21 cellular contexts compared by ENCODE assay signal in genomic region chr2:218643751-218644310, GRCh38. TPM values are rescaled to one million over a fixed set of nuclear protein-coding genes. Genes with fewer than 3 reads are reported as not detected.
DNase-seq lines count a peak whose midpoint lies in the region; ATAC-seq and TF ChIP-seq lines count a peak whose summit lies in the region.
"Had no signal": no experiment of that assay in that cellular context is flagged by ENCODE, and none has a peak within 500 bp of the region (broad histone marks: within the 10 kb centered on the region; RNA-seq: fewer than 3 reads in every experiment).

No MANE protein-coding gene starts in this region.

- H3K4me1 Mint-ChIP-seq in stimulated activated effector memory CD8-positive, alpha-beta T cell treated with anti-CD3 and anti-CD28 coated beads, Interleukin-12 subunit alpha, Interleukin-12 subunit beta, amount 100 ng/mL, for 72 hours = peaks cover 11% of the 10 kb centered on the region

- peak overlapping the region; percentile 97 for H3K27ac ChIP-seq in PC-3 (ENCODE audit: low read length)
- H3K27ac ChIP-seq in body of pancreas = peak overlapping the region in 3 of 4 donors; percentile 54 to 69 (median 63)
- H3K27ac ChIP-seq in foreskin keratinocyte = peak overlapping the region; percentile 71
- H3K27ac ChIP-seq in tibial nerve = no peak overlapping the region
- H3K27ac ChIP-seq: KMS-11, SJCRH30 had no signal

- POLR2A ChIA-PET in PC-3 (lab: Charles Lee; ENCODE audit: unreplicated experiment) = no interaction called here

- H3K4me3 Mint-ChIP-seq in stimulated activated effector memory CD8-positive, alpha-beta T cell treated with anti-CD3 and anti-CD28 coated beads, Interleukin-12 subunit alpha, Interleukin-12 subunit beta, amount 100 ng/mL, for 72 hours = no peak overlapping the region
- H3K4me3 Mint-ChIP-seq: CD4-positive, CD25-positive, alpha-beta regulatory T cell had no signal

- H4K20me1 ChIP-seq in PC-3 (ENCODE audit: low read length) = no peaks in the 10 kb centered on the region

- H3K4me3 ChIP-seq in PC-3 (ENCODE audit: low read length) (no peak overlapping the region), body of pancreas (no peak overlapping the region), tibial nerve (no peak overlapping the region)
- H3K4me3 ChIP-seq: GM12878, SJCRH30 had no signal

- CTCF ChIA-PET in PC-3 (lab: Charles Lee) = no interaction called here

- H3K27me3 ChIP-seq in PC-3 (ENCODE audit: low read length) = no peaks in the 10 kb centered on the region
- no peaks in the 10 kb centered on the region for H3K27me3 ChIP-seq in body of pancreas
- no peaks in the 10 kb centered on the region for H3K27me3 ChIP-seq in foreskin keratinocyte
- no peaks in the 10 kb centered on the region for H3K27me3 ChIP-seq in tibial nerve
- H3K27me3 ChIP-seq: SJCRH30 had no signal

- ATAC-seq in PC-3 = no peak
- ATAC-seq in body of pancreas = no peak
- no peak for ATAC-seq in foreskin keratinocyte
- no peak for ATAC-seq in stimulated activated effector memory CD8-positive, alpha-beta T cell treated with anti-CD3 and anti-CD28 coated beads, Interleukin-12 subunit alpha, Interleukin-12 subunit beta, amount 100 ng/mL, for 72 hours
- ATAC-seq in GM18909 (IDR thresholded peaks at IDR 0.05; ENCODE audit: poor library complexity, unreplicated experiment) = no peak
- ATAC-seq: GM12878 had no signal

- TF ChIP-seq POLR2A in body of pancreas (IDR thresholded peaks at IDR 0.05) (no peak), tibial nerve (IDR thresholded peaks at IDR 0.05) (no peak)

- H3K4me1 ChIP-seq in PC-3 (ENCODE audit: insufficient read depth, low read length) = peaks cover 31% of the 10 kb centered on the region
- H3K4me1 ChIP-seq in body of pancreas = peaks cover 16% of the 10 kb centered on the region
- H3K4me1 ChIP-seq in foreskin keratinocyte = peaks cover 9% of the 10 kb centered on the region
- H3K4me1 ChIP-seq in tibial nerve = no peaks in the 10 kb centered on the region
- H3K4me1 ChIP-seq: SJCRH30 had no signal

- peak overlapping the region; percentile 23 for H3K27ac Mint-ChIP-seq in stimulated activated effector memory CD8-positive, alpha-beta T cell treated with anti-CD3 and anti-CD28 coated beads, Interleukin-12 subunit alpha, Interleukin-12 subunit beta, amount 100 ng/mL, for 72 hours

- H3F3A ChIP-seq in PC-3 (ENCODE audit: low read length, unreplicated experiment) = no peaks in the 10 kb centered on the region

- H3K4me2 ChIP-seq in PC-3 (ENCODE audit: low read length) = peak overlapping the region; percentile 55
- H3K4me2 ChIP-seq: KMS-11 had no signal

- H3K9me3 Mint-ChIP-seq in stimulated activated effector memory CD8-positive, alpha-beta T cell treated with anti-CD3 and anti-CD28 coated beads, Interleukin-12 subunit alpha, Interleukin-12 subunit beta, amount 100 ng/mL, for 72 hours = no peaks in the 10 kb centered on the region
- H3K9me3 Mint-ChIP-seq: CD4-positive, CD25-positive, alpha-beta regulatory T cell had no signal

- intact Hi-C loops in PC-3 (cut with micrococcal nuclease) = no loop called here
- intact Hi-C loops in body of pancreas (cut with DNase I) = loop anchor here (10.0 kb wide), 1 partner anchor 229 kb away; the partner anchor contains the start of gene VIL1

- no TSS peak for BruUV-seq in PC-3 (replicated peaks; lab: Mats Ljungman, UMichigan)

- TF ChIP-seq EP300 in tibial nerve (IDR thresholded peaks at IDR 0.05) = no peak

- peak; percentile 29 for DNase-seq in PC-3
- DNase-seq in body of pancreas = no peak
- DNase-seq in foreskin keratinocyte = peak in 1 of 2 donors; percentile 33
- DNase-seq in stimulated activated effector memory CD8-positive, alpha-beta T cell treated with anti-CD3 and anti-CD28 coated beads, Interleukin-12 subunit alpha, Interleukin-12 subunit beta, amount 100 ng/mL, for 72 hours (ENCODE audit: low spot score in 2 of 2) = no peak
- DNase-seq in tibial nerve (ENCODE audit: low spot score in 2 of 2) = no peak
- no peak for DNase-seq in NCI-H1694 (lab: John Stamatoyannopoulos, UW)
- DNase-seq: CD4-positive, CD25-positive, alpha-beta regulatory T cell; DMS 273 treated with DMSO at 0.1 percent for 48 hours; DMS79 treated with DMSO at 0.1 percent for 48 hours; GOT3; HCEC 1CT; IMR-90; NCI-H1105; NCI-H2081 treated with DMSO at 0.1 percent for 48 hours; NCI-H2171 treated with DMSO at 0.1 percent for 48 hours; NCI-H524 treated with DMSO at 0.1 percent for 48 hours; NCI-H82; SJCRH30 had no signal

- TF ChIP-seq CTCF in PC-3 (conservative IDR thresholded peaks at IDR 0.05; ENCODE audit: low read depth, low read length) = no peak
- no peak for TF ChIP-seq CTCF in body of pancreas (IDR thresholded peaks at IDR 0.05)
- TF ChIP-seq CTCF in foreskin keratinocyte (conservative IDR thresholded peaks at IDR 0.05) = no peak
- no peak for TF ChIP-seq CTCF in tibial nerve (IDR thresholded peaks at IDR 0.05)

- H2AFZ ChIP-seq in PC-3 (ENCODE audit: low read length) = no peak overlapping the region

- H3K36me3 ChIP-seq in PC-3 (ENCODE audit: low read depth, low read length) = peaks cover 73% of the 10 kb centered on the region
- H3K36me3 ChIP-seq in body of pancreas (replicated peaks in 1 of 2; ENCODE audit: insufficient read depth in 1 of 2, low read depth in 2 of 2) = peaks cover 0 to 45% of the 10 kb centered on the region in 2 donors
- peaks cover 3 to 98% (median 40%) of the 10 kb centered on the region in 3 donors for H3K36me3 ChIP-seq in tibial nerve

- no peaks in the 10 kb centered on the region for H3K9me2 ChIP-seq in PC-3 (replicated peaks; ENCODE audit: low read length)

- WGBS in body of pancreas, 2 donors = 70 to 94% methylated on average over 3 to 10 of the region's 10 CpGs
- WGBS in tibial nerve, 2 donors = 86 to 91% methylated on average over 10 of the region's 10 CpGs

- peaks cover 93% of the 10 kb centered on the region for H3K36me3 Mint-ChIP-seq in stimulated activated effector memory CD8-positive, alpha-beta T cell treated with anti-CD3 and anti-CD28 coated beads, Interleukin-12 subunit alpha, Interleukin-12 subunit beta, amount 100 ng/mL, for 72 hours

- H3K9me3 ChIP-seq in PC-3 (ENCODE audit: low read length) (no peaks in the 10 kb centered on the region), body of pancreas (no peaks in the 10 kb centered on the region), tibial nerve (no peaks in the 10 kb centered on the region)
- H3K9me3 ChIP-seq: SJCRH30 had no signal

- H3K9ac ChIP-seq in PC-3 (ENCODE audit: low read length) = peak overlapping the region; percentile 83
- H3K9ac ChIP-seq: KMS-11 had no signal

- peaks cover 27% of the 10 kb centered on the region for H3K79me2 ChIP-seq in PC-3 (ENCODE audit: low read length)

RNA-seq across cellular contexts. Expression of gene ZNF142, which starts 15.6 kb away (rescaled TPM):
- 35.5 and 36.3 TPM in 2 replicates for total RNA-seq in PC-3 (2014; rRNA removed)
- 10 to 100 TPM; 12.2 to 14.3 TPM for total RNA-seq in body of pancreas
- 23.0 and 23.1 TPM in 2 replicates for total RNA-seq in foreskin keratinocyte
- 4.4 and 5.8 TPM in 2 replicates for polyA plus RNA-seq in foreskin keratinocyte
- total RNA-seq in tibial nerve = 10 to 100 TPM; 24.7 to 31.7 (median 26.6) TPM

RNA-seq across cellular contexts. Expression of gene BCS1L, which starts 15.7 kb away (rescaled TPM):
- total RNA-seq in PC-3 (2014; rRNA removed) (41.3 and 48.5 TPM in 2 replicates), body of pancreas (10 to 100 TPM; 34.2 to 64.3 TPM), foreskin keratinocyte (62.3 and 66.2 TPM in 2 replicates), tibial nerve (10 to 100 TPM; 28.2 to 45.2 (median 38.0) TPM)
- 60.2 and 71.5 TPM in 2 replicates for polyA plus RNA-seq in foreskin keratinocyte

RNA-seq across cellular contexts. Expression of gene RNF25, which starts 28.0 kb away (rescaled TPM):
- total RNA-seq in PC-3 (2014; rRNA removed) = 35.1 and 42.4 TPM in 2 replicates
- 10 to 100 TPM in 1 of 2 donors, 1 to 10 TPM in 1; 3.0 to 14.8 TPM for total RNA-seq in body of pancreas
- total RNA-seq in foreskin keratinocyte = 35.2 and 35.9 TPM in 2 replicates
- 38.3 and 40.2 TPM in 2 replicates for polyA plus RNA-seq in foreskin keratinocyte
- total RNA-seq in tibial nerve = 10 to 100 TPM; 13.5 to 57.0 (median 19.5) TPM

RNA-seq across cellular contexts. Expression of gene STK36, which starts 28.1 kb away (rescaled TPM):
- 32.9 and 48.2 TPM in 2 replicates for total RNA-seq in PC-3 (2014; rRNA removed)
- 10 to 100 TPM; 35.0 to 57.4 TPM for total RNA-seq in body of pancreas
- 16.2 and 17.2 TPM in 2 replicates for total RNA-seq in foreskin keratinocyte
- polyA plus RNA-seq in foreskin keratinocyte = 8.7 and 9.8 TPM in 2 replicates
- 10 to 100 TPM; 63.9 to 71.4 (median 67.6) TPM for total RNA-seq in tibial nerve

RNA-seq across cellular contexts. Expression of gene PLCD4, which starts 36.1 kb away (rescaled TPM):
- total RNA-seq in PC-3 (2014; rRNA removed) (5.6 and 11.7 TPM in 2 replicates), body of pancreas (under 1 TPM in 1 of 2 donors, not detected in 1; 0.52 TPM), foreskin keratinocyte (4.0 and 4.1 TPM in 2 replicates), tibial nerve (10 to 100 TPM in 3 of 4 donors, 1 to 10 TPM in 1; 9.2 to 20.1 (median 13.4) TPM)
- polyA plus RNA-seq in foreskin keratinocyte = 3.9 and 4.5 TPM in 2 replicates

Comparison
In these comparisons a context has a peak if more than half of its experiments do, and no peak if none do; other contexts are left out.
1. H3K27ac ChIP-seq: peak in PC-3 (single experiment), body of pancreas (3 of 4) and foreskin keratinocyte (single experiment); none in tibial nerve (0 of 4).